ENCODE assay signal across 15 cellular contexts in genomic region chr6:43971776-43972126, GRCh38.
A peak's percentile ranks its signal among the peaks of the same experiment; 100 is the strongest.
DNase-seq lines count a peak whose midpoint lies in the region; ATAC-seq and TF ChIP-seq lines count a peak whose summit lies in the region.
"Had no signal": no experiment of that assay in that cellular context is flagged by ENCODE, and none has a peak within 500 bp of the region (broad histone marks: within the 10 kb centered on the region; RNA-seq: fewer than 3 reads in every experiment).

No MANE protein-coding gene starts in this region.

- WGBS in esophagus squamous epithelium, 2 donors, result 86 to 89% methylated on average over 2 of the region's 2 CpGs

- POLR2A ChIA-PET in MCF 10A (lab: Yijun Ruan, JAX), result interaction anchor here (0.6 to 2.4 kb wide), 6 partner anchors 11 to 202 kb away, joined by 3 to 10 read pairs (median 5); partner anchors contain the start of gene VEGFA

- DNase-seq in activated effector memory CD4-positive, alpha-beta T cell treated with anti-CD3 and anti-CD28 coated beads, Interleukin-2, amount 50 U/mL, for 16 hours, result peak; percentile 34
- no peak for DNase-seq in activated effector memory CD4-positive, alpha-beta T cell treated with Interleukin-2 at 50 U/mL for 16 hours
- DNase-seq in MCF 10A (ENCODE audit: unreplicated experiment) (no peak), mucosa of descending colon (no peak), type B pancreatic cell (ENCODE audit: extremely low spot score, unreplicated experiment) (no peak), RPMI8226 (no peak), esophagus squamous epithelium (lab: John Stamatoyannopoulos, UW) (no peak), kidney tubule cell (ENCODE audit: low spot score) (no peak)
- DNase-seq: activated naive CD4-positive, alpha-beta T cell treated with anti-CD3 and anti-CD28 coated beads for 36 hours; effector CD8-positive, alpha-beta T cell; foreskin melanocyte; NCI-H1930; NCI-H526; SW 1271 had no signal

- peak; percentile 44 for ATAC-seq in mucosa of descending colon

- H3K27me3 ChIP-seq in esophagus squamous epithelium, result no peaks in the 10 kb centered on the region
- H3K27me3 ChIP-seq: ovary had no signal

- intact Hi-C loops in MCF 10A (cut with micrococcal nuclease) (loop anchor here (2.0 kb wide), 1 partner anchor 103 kb away; no protein-coding TSS in a partner anchor), mucosa of descending colon (cut with DNase I, micrococcal nuclease) (no loop called here), esophagus squamous epithelium (cut with DNase I) (no loop called here)

- H3K4me3 Mint-ChIP-seq in MCF 10A (ENCODE audit: unreplicated experiment) (peak overlapping the region; percentile 16), type B pancreatic cell (no peak overlapping the region)
- H3K4me3 Mint-ChIP-seq: activated naive CD4-positive, alpha-beta T cell treated with anti-CD3 and anti-CD28 coated beads for 36 hours had no signal

- H3K27ac ChIP-seq in esophagus squamous epithelium, result peak overlapping the region in 2 of 4 donors; percentile 39 to 59
- H3K27ac ChIP-seq: ovary had no signal

- no TSS peak for BruUV-seq in MCF 10A (replicated peaks; lab: Mats Ljungman, UMichigan)

- no peaks in the 10 kb centered on the region for H3K4me1 ChIP-seq in mucosa of descending colon (ENCODE audit: low read depth)
- peaks cover 22 to 31% (median 23%) of the 10 kb centered on the region in 3 donors for H3K4me1 ChIP-seq in esophagus squamous epithelium

- H3K4me3 ChIP-seq in mucosa of descending colon, result no peak overlapping the region
- H3K4me3 ChIP-seq in esophagus squamous epithelium, result no peak overlapping the region
- H3K4me3 ChIP-seq: ovary had no signal

- CTCF ChIA-PET in MCF 10A (lab: Yijun Ruan, JAX), result interaction anchor here (0.6 to 1.5 kb wide), 7 partner anchors 15 to 465 kb away, joined by 3 to 4 read pairs (median 3); partner anchors contain the start of gene VEGFA

- TF ChIP-seq CTCF in MCF 10A (IDR thresholded peaks at IDR 0.05; ENCODE audit: unreplicated experiment) (no peak), mucosa of descending colon (IDR thresholded peaks at IDR 0.05) (no peak), type B pancreatic cell (conservative IDR thresholded peaks at IDR 0.05) (no peak), esophagus squamous epithelium (IDR thresholded peaks at IDR 0.05) (no peak)

- no peaks in the 10 kb centered on the region for H3K9me3 Mint-ChIP-seq in MCF 10A (ENCODE audit: unreplicated experiment)
- peaks cover 12% of the 10 kb centered on the region for H3K9me3 Mint-ChIP-seq in type B pancreatic cell
- H3K9me3 Mint-ChIP-seq: activated naive CD4-positive, alpha-beta T cell treated with anti-CD3 and anti-CD28 coated beads for 36 hours had no signal

- H3K4me1 Mint-ChIP-seq in MCF 10A (ENCODE audit: insufficient read depth, unreplicated experiment) (peaks cover 35% of the 10 kb centered on the region), type B pancreatic cell (ENCODE audit: unreplicated experiment) (peaks cover 24% of the 10 kb centered on the region)

- H3K27ac Mint-ChIP-seq in MCF 10A (ENCODE audit: low read depth, unreplicated experiment) (peak overlapping the region; percentile 80), type B pancreatic cell (peak overlapping the region; percentile 21)
- H3K27ac Mint-ChIP-seq: activated naive CD4-positive, alpha-beta T cell treated with anti-CD3 and anti-CD28 coated beads for 36 hours had no signal

- H3K9me3 ChIP-seq in mucosa of descending colon (no peaks in the 10 kb centered on the region), esophagus squamous epithelium (no peaks in the 10 kb centered on the region)
- H3K9me3 ChIP-seq: ovary had no signal

- H3K36me3 ChIP-seq in mucosa of descending colon (ENCODE audit: low read depth) (no peaks in the 10 kb centered on the region), esophagus squamous epithelium (no peaks in the 10 kb centered on the region)
- H3K36me3 ChIP-seq: ovary had no signal

- H3K36me3 Mint-ChIP-seq in MCF 10A (ENCODE audit: insufficient read depth, unreplicated experiment) (no peaks in the 10 kb centered on the region), type B pancreatic cell (no peaks in the 10 kb centered on the region)

- H3K27me3 Mint-ChIP-seq in MCF 10A (ENCODE audit: insufficient read depth, unreplicated experiment), result no peaks in the 10 kb centered on the region
- peaks cover 14% of the 10 kb centered on the region for H3K27me3 Mint-ChIP-seq in type B pancreatic cell

- no peak for TF ChIP-seq POLR2A in esophagus squamous epithelium (IDR thresholded peaks at IDR 0.05)
